ENCODE assay signal across 19 cellular contexts in the genomic region with DNA sequence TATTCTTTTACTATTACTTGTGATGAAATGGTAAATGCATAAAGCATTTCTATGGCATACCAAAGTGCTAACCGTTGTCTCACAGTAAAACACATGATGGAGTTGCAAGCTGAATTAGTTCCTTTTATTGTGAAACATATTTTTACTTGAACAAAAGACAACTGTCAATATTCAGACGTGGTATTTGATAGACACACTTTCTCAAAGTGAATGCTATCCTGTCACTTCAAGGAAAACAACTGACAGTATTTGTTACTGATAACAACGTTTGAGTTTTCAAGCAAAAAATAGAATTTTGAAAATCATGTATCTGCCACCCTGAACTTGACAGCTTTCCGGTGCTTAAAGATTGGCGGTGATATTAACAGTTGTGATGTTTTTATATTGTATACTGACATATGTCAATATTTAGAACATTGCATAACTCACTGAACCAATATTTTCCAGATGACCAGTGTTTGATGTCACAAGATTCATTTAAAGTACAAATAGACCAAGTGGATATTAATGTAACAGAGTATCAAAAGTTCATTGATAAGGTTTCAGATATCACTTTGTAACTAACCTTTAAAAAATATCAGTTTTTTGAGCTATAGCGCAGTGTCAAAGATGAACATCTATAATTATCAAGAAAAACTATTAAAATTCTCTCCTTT.
DNase-seq lines count a peak whose midpoint lies in the region; ATAC-seq and TF ChIP-seq lines count a peak whose summit lies in the region.
"Had no signal": no experiment of that assay in that cellular context is flagged by ENCODE, and none has a peak within 500 bp of the region (broad histone marks: within the 10 kb centered on the region; RNA-seq: fewer than 3 reads in every experiment).

No MANE protein-coding gene starts in this region.

- no peaks in the 10 kb centered on the region for H3K9me3 ChIP-seq in HEK293 (ENCODE audit: control insufficient read depth, insufficient read depth, low read depth, low read length)
- no peaks in the 10 kb centered on the region for H3K9me3 ChIP-seq in liver (ENCODE audit: control insufficient read depth in 4 of 4, low read length in 3 of 4)
- no peaks in the 10 kb centered on the region for H3K9me3 ChIP-seq in PC-9 (ENCODE audit: insufficient read depth, low read depth)

- no peak overlapping the region for H2AFZ ChIP-seq in PC-9

- no peak overlapping the region for H3K27ac ChIP-seq in HEK293 (ENCODE audit: extremely low read depth, low read depth, low read length)
- H3K27ac ChIP-seq in liver (ENCODE audit: low read depth in 1 of 2, low read length in 2 of 2) = no peak overlapping the region
- no peak overlapping the region for H3K27ac ChIP-seq in PC-9
- H3K27ac ChIP-seq: C4-2B, HL-60 had no signal

- TF ChIP-seq CTCF in HEK293 (tag by site-specific recombination; IDR thresholded peaks at IDR 0.05) (no peak), liver (IDR thresholded peaks at IDR 0.05; ENCODE audit: low read depth, low read length, missing input control) (no peak), PC-9 (conservative IDR thresholded peaks at IDR 0.05) (no peak)

- H3K4me3 ChIP-seq in HEK293 (ENCODE audit: low read depth, low read length) (no peak overlapping the region), liver (ENCODE audit: low read depth in 1 of 3, low read length in 3 of 3) (no peak overlapping the region), PC-9 (no peak overlapping the region)
- H3K4me3 ChIP-seq: GM12878, K562 had no signal

- H3K9me2 ChIP-seq in PC-9 (ENCODE audit: insufficient read depth) = no peaks in the 10 kb centered on the region

- no peaks in the 10 kb centered on the region for H3K27me3 ChIP-seq in liver (ENCODE audit: control insufficient read depth in 4 of 4, insufficient read depth in 4 of 4, low read length in 3 of 4)
- no peaks in the 10 kb centered on the region for H3K27me3 ChIP-seq in PC-9 (ENCODE audit: insufficient read depth, low read depth)

- peaks cover 3% of the 10 kb centered on the region; the same call in 1 of the 2 replicates for H3F3A ChIP-seq in PC-9 (ENCODE audit: insufficient read depth, low read depth)

- whole genome bisulfite sequencing in liver = 31% methylated on average over 6 of the region's 6 CpGs

- no TSS peak for BruUV-seq in PC-9 (replicated peaks; lab: Mats Ljungman, UMichigan)

- no peak for ATAC-seq in GM19035 (IDR thresholded peaks at IDR 0.05; ENCODE audit: unreplicated experiment)
- ATAC-seq: GM12878, K562 had no signal

- no peak overlapping the region for H3K4me2 ChIP-seq in PC-9

- H3K4me1 ChIP-seq in HEK293 (ENCODE audit: control insufficient read depth, insufficient read depth, low read length) = no peaks in the 10 kb centered on the region
- H3K4me1 ChIP-seq in liver (ENCODE audit: control insufficient read depth in 4 of 4, insufficient read depth in 4 of 4, low read length in 3 of 4) = peaks cover 0 to 14% (median 2%) of the 10 kb centered on the region in 4 donors
- H3K4me1 ChIP-seq in PC-9 (replicated peaks; ENCODE audit: insufficient read depth) = no peaks in the 10 kb centered on the region

- CTCF ChIA-PET in HEK293 (lab: Yijun Ruan, JAX) = interaction anchor here (0.7 kb wide), 2 partner anchors 95 to 106 kb away, joined by 4 to 5 read pairs; no protein-coding TSS in a partner anchor
- CTCF ChIA-PET in PC-9 (lab: Charles Lee) = interaction anchor here (0.5 to 0.7 kb wide), 3 partner anchors 63 to 1330 kb away, joined by 3 to 8 read pairs (median 5); no protein-coding TSS in a partner anchor

- intact Hi-C loops in posterior vena cava (cut with DNase I) = no loop called here
- intact Hi-C loops in PC-9 (cut with micrococcal nuclease; ENCODE audit: unreplicated experiment) = loop anchor here (5.0 kb wide), 4 partner anchors 99 to 1024 kb away; a partner anchor contains a TSS

- peaks cover 8 to 16% of the 10 kb centered on the region in 2 experiments; a peak in 2 of 3 replicates for H3K36me3 ChIP-seq in HEK293 (ENCODE audit: control insufficient read depth in 2 of 2, insufficient read depth in 1 of 2, low read length in 2 of 2)
- H3K36me3 ChIP-seq in liver (ENCODE audit: control insufficient read depth in 4 of 4, insufficient read depth in 3 of 4, low read depth in 1 of 4, low read length in 3 of 4) = peaks cover 2 to 13% (median 4%) of the 10 kb centered on the region in 4 donors
- no peaks in the 10 kb centered on the region for H3K36me3 ChIP-seq in PC-9 (ENCODE audit: low read depth)

- H3K9ac ChIP-seq in liver (ENCODE audit: low read depth in 1 of 2, low read length in 2 of 2) = no peak overlapping the region

- DNase-seq in SK-MEL-5 (ENCODE audit: low read depth, low spot score) = peak; percentile 57
- peak; percentile 18 for DNase-seq in foreskin melanocyte
- no peak for DNase-seq in posterior vena cava (ENCODE audit: low spot score)
- no peak for DNase-seq in SHP77 treated with DMSO at 0.1 percent for 48 hours (lab: John Stamatoyannopoulos, UW)
- no peak for DNase-seq in PC-9
- DNase-seq: AML-193; CD4-positive, alpha-beta memory T cell; DMS153; DND-41; EL; H9; IMR-90 had no signal

- in situ Hi-C loops in SK-MEL-5 (cut with HindIII; ENCODE audit: low pct_unique_long_range_greater_than_20kb, low sequenced_read_pairs) = no loop called here

- POLR2A ChIA-PET in HEK293 (lab: Yijun Ruan, JAX) (no interaction called here), PC-9 (lab: Charles Lee; ENCODE audit: unreplicated experiment) (no interaction called here)

- no peaks in the 10 kb centered on the region for H3K79me2 ChIP-seq in PC-9 (ENCODE audit: low read depth)

- no peak for TF ChIP-seq RAD21 in liver (IDR thresholded peaks at IDR 0.05)

- H4K20me1 ChIP-seq in PC-9 (ENCODE audit: insufficient read depth) = no peaks in the 10 kb centered on the region

TF ChIP-seq in HEK293, 187 proteins besides CTCF, POLR2A, EP300 and RAD21:
- peak; percentile 28; the same call in 1 of the 2 replicates for TF ChIP-seq PRDM1 (tag by site-specific recombination; IDR thresholded peaks at IDR 0.05)
- no peak for TF ChIP-seq ZNF530 (tag by site-specific recombination; IDR thresholded peaks at IDR 0.05; ENCODE audit: low read depth)
- TF ChIP-seq ZNF133 (tag by site-specific recombination; IDR thresholded peaks at IDR 0.05) = no peak

TF ChIP-seq in liver, 16 proteins besides CTCF, POLR2A, EP300 and RAD21:
- TF ChIP-seq, protein P1, sequence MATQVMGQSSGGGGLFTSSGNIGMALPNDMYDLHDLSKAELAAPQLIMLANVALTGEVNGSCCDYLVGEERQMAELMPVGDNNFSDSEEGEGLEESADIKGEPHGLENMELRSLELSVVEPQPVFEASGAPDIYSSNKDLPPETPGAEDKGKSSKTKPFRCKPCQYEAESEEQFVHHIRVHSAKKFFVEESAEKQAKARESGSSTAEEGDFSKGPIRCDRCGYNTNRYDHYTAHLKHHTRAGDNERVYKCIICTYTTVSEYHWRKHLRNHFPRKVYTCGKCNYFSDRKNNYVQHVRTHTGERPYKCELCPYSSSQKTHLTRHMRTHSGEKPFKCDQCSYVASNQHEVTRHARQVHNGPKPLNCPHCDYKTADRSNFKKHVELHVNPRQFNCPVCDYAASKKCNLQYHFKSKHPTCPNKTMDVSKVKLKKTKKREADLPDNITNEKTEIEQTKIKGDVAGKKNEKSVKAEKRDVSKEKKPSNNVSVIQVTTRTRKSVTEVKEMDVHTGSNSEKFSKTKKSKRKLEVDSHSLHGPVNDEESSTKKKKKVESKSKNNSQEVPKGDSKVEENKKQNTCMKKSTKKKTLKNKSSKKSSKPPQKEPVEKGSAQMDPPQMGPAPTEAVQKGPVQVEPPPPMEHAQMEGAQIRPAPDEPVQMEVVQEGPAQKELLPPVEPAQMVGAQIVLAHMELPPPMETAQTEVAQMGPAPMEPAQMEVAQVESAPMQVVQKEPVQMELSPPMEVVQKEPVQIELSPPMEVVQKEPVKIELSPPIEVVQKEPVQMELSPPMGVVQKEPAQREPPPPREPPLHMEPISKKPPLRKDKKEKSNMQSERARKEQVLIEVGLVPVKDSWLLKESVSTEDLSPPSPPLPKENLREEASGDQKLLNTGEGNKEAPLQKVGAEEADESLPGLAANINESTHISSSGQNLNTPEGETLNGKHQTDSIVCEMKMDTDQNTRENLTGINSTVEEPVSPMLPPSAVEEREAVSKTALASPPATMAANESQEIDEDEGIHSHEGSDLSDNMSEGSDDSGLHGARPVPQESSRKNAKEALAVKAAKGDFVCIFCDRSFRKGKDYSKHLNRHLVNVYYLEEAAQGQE (IDR thresholded peaks at IDR 0.05) = no peak
- TF ChIP-seq NR2F2 (IDR thresholded peaks at IDR 0.05) = no peak
- TF ChIP-seq SP1 (IDR thresholded peaks at IDR 0.05) = no peak
- TF ChIP-seq RXRA (IDR thresholded peaks at IDR 0.05) = peak; percentile 19 to 53
- peak; percentile 2 for TF ChIP-seq HNF4G (IDR thresholded peaks at IDR 0.05)
- no peak for TF ChIP-seq GABPA (IDR thresholded peaks at IDR 0.05 in 1 of 2, conservative IDR thresholded peaks at IDR 0.05 in 1 of 2)
- no peak for TF ChIP-seq TAF1 (conservative IDR thresholded peaks at IDR 0.05)
- TF ChIP-seq FOXA2 (IDR thresholded peaks at IDR 0.05) = no peak
- TF ChIP-seq, protein P2, sequence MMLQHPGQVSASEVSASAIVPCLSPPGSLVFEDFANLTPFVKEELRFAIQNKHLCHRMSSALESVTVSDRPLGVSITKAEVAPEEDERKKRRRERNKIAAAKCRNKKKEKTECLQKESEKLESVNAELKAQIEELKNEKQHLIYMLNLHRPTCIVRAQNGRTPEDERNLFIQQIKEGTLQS (IDR thresholded peaks at IDR 0.05) = no peak
- no peak for TF ChIP-seq EGR1 (IDR thresholded peaks at IDR 0.05; ENCODE audit: low read depth in 2 of 2)
- TF ChIP-seq FOXA1 (IDR thresholded peaks at IDR 0.05) = no peak
- TF ChIP-seq HNF4A (conservative IDR thresholded peaks at IDR 0.05) = peak; percentile 41 to 48
- TF ChIP-seq, protein P3, sequence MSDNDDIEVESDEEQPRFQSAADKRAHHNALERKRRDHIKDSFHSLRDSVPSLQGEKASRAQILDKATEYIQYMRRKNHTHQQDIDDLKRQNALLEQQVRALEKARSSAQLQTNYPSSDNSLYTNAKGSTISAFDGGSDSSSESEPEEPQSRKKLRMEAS (IDR thresholded peaks at IDR 0.05) = no peak
- TF ChIP-seq JUND (IDR thresholded peaks at IDR 0.05) = peak in 1 of 2 donors; percentile 33

Comparison
In these comparisons a context has a peak if more than half of its experiments do, and no peak if none do; other contexts are left out.
1. DNase-seq: peak in SK-MEL-5 (single experiment) and foreskin melanocyte (single experiment); none in posterior vena cava (single experiment), SHP77 treated with DMSO at 0.1 percent for 48 hours (single experiment) and PC-9 (0 of 2).